ENCODE assay signal across 36 cellular contexts in the genomic region with DNA sequence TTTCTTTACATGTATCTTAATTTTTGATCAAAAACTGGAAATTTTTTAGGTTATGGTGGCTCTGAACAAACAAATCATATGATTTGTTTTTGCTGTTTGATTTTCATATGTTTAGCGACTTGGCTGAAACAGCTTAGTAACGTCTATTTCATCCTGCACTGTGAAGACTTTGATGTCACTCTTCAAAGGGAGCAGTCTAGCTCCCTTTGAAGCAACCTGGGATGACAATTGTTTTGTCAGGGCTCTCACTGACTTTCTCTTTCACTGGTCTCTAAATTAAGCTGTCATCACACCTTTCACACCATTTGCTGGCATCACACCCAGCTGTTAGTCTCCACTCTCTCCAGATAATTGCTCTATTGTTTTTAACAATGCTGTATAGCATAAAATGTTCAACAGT.
"Had no signal": no experiment of that assay in that cellular context is flagged by ENCODE, and none has a peak within 500 bp of the region (broad histone marks: within the 10 kb centered on the region; RNA-seq: fewer than 3 reads in every experiment).

No MANE protein-coding gene starts in this region.

- DNase-seq: activated B cell treated with CpG ODN at 0.5 μM for 24 hours; activated CD4-positive, alpha-beta memory T cell treated with anti-CD3 and anti-CD28 coated beads for 36 hours; activated CD4-positive, alpha-beta T cell treated with anti-CD3 and anti-CD28 coated beads for 4 hours; activated CD4-positive, alpha-beta T cell treated with anti-CD3 and anti-CD28 coated beads, Interleukin-2, amount 10 ng/mL, durations not matched to agents 24 days and 14 days; activated CD4-positive, alpha-beta T cell treated with anti-CD3 and anti-CD28 coated beads, Interleukin-2, amount 50 U/mL, for 1 hour; activated CD4-positive, alpha-beta T cell treated with anti-CD3 and anti-CD28 coated beads, Interleukin-2, amount 50 U/mL, for 4 hours; activated CD4-positive, CD25-positive, alpha-beta regulatory T cell treated with anti-CD3 and anti-CD28 coated beads, Interleukin-2, amount 50 U/mL, for 72 hours; activated CD8-positive, alpha-beta memory T cell treated with anti-CD3 and anti-CD28 coated beads, Interleukin-2, amount 50 U/mL, for 4 hours; activated CD8-positive, alpha-beta T cell treated with anti-CD3 and anti-CD28 coated beads for 36 hours; activated effector memory CD4-positive, alpha-beta T cell treated with anti-CD3 and anti-CD28 coated beads, Interleukin-2, amount 50 U/mL, for 16 hours; activated gamma-delta T cell treated with Interleukin-2 at 50 U/mL for 16 hours; activated naive CD4-positive, alpha-beta T cell; activated naive CD4-positive, alpha-beta T cell treated with anti-CD3 and anti-CD28 coated beads for 36 hours; activated naive CD4-positive, alpha-beta T cell treated with anti-CD3 and anti-CD28 coated beads, Interleukin-2, amount 50 U/mL, for 16 hours; activated naive CD8-positive, alpha-beta T cell treated with anti-CD3 and anti-CD28 coated beads for 36 hours; activated T-cell treated with anti-CD3 and anti-CD28 coated beads for 4 hours; activated T-cell treated with anti-CD3 and anti-CD28 coated beads, Interleukin-2, amount 50 U/mL, for 1 hour; activated T-cell treated with anti-CD3 and anti-CD28 coated beads, Interleukin-2, amount 50 U/mL, for 4 hours; activated T-cell treated with anti-CD3 and anti-CD28 coated beads, Interleukin-2, amount 50 U/mL, for 72 hours; adrenal gland; amniotic stem cell; aorta; body of pancreas; brain microvascular endothelial cell; central memory CD4-positive, alpha-beta T cell; T-helper 2 cell; T-helper 9 cell had no signal

- ATAC-seq: activated CD8-positive, alpha-beta T cell treated with anti-CD3 and anti-CD28 coated beads for 36 hours; activated naive CD4-positive, alpha-beta T cell treated with anti-CD3 and anti-CD28 coated beads, Interleukin-2, amount 50 U/mL, for 72 hours; activated T-cell treated with anti-CD3 and anti-CD28 coated beads, Interleukin-2, amount 50 U/mL, for 4 hours; activated T-cell treated with anti-CD3 and anti-CD28 coated beads, Interleukin-2, amount 50 U/mL, for 72 hours; activated T-helper 17 cell treated with anti-CD3 and anti-CD28 coated beads, Interleukin-2, amount 50 U/mL, for 72 hours; body of pancreas had no signal

- H3K4me3 Mint-ChIP-seq: activated B cell treated with CpG ODN at 0.5 μM for 24 hours; activated CD4-positive, alpha-beta memory T cell treated with anti-CD3 and anti-CD28 coated beads for 36 hours; activated CD4-positive, alpha-beta T cell treated with anti-CD3 and anti-CD28 coated beads, Interleukin-2, amount 10 ng/mL, durations not matched to agents 24 days and 14 days; activated CD8-positive, alpha-beta T cell treated with anti-CD3 and anti-CD28 coated beads for 36 hours; activated naive CD4-positive, alpha-beta T cell treated with anti-CD3 and anti-CD28 coated beads for 36 hours; activated naive CD8-positive, alpha-beta T cell treated with anti-CD3 and anti-CD28 coated beads for 36 hours; activated T-cell treated with anti-CD3 and anti-CD28 coated beads, Interleukin-2, amount 50 U/mL, for 4 hours; activated T-cell treated with anti-CD3 and anti-CD28 coated beads, Interleukin-2, amount 50 U/mL, for 72 hours; activated T-helper 1 cell treated with anti-CD3 and anti-CD28 coated beads, Interleukin-12 subunit alpha, Interleukin-12 subunit beta, Interleukin-2, Interleukin-4 antibody, amounts not matched to agents 30 ng/mL and 10 ng/mL and 1 ng/mL, durations not matched to agents 14 hours and 24 hours and 36 hours; activated T-helper 17 cell treated with anti-CD3 and anti-CD28 coated beads, Interleukin-2, amount 50 U/mL, for 72 hours; T-helper 1 cell treated with Interleukin-12 subunit alpha and Interleukin-12 subunit beta and Interleukin-4 antibody, amounts not matched to agents 30 μg/mL and 1 μg/mL, for 36 hours; T-helper 2 cell treated with Interferon-gamma antibody and Interleukin-4, amounts not matched to agents 5 μg/mL and 100 μg/mL, for 36 hours had no signal

- H3K4me3 ChIP-seq: adrenal gland, body of pancreas, breast epithelium had no signal

- H3K36me3 Mint-ChIP-seq: activated CD4-positive, alpha-beta memory T cell treated with anti-CD3 and anti-CD28 coated beads for 36 hours; activated naive CD8-positive, alpha-beta T cell treated with anti-CD3 and anti-CD28 coated beads for 36 hours had no signal

- H3K36me3 ChIP-seq: adrenal gland, brain microvascular endothelial cell, breast epithelium had no signal

- H3K9me3 ChIP-seq: adrenal gland, body of pancreas had no signal

- H3K4me1 Mint-ChIP-seq: activated B cell treated with CpG ODN at 0.5 μM for 24 hours; activated CD4-positive, alpha-beta T cell treated with anti-CD3 and anti-CD28 coated beads, Interleukin-2, amount 10 ng/mL, durations not matched to agents 24 days and 14 days; activated naive CD8-positive, alpha-beta T cell treated with anti-CD3 and anti-CD28 coated beads for 36 hours; activated T-helper 17 cell treated with anti-CD3 and anti-CD28 coated beads, Interleukin-2, amount 50 U/mL, for 72 hours had no signal

- H3K27me3 ChIP-seq: adrenal gland, body of pancreas, brain microvascular endothelial cell, breast epithelium had no signal

- H3K27ac ChIP-seq: adrenal gland, body of pancreas, brain microvascular endothelial cell, breast epithelium, VCaP had no signal

- H3K27ac Mint-ChIP-seq: activated B cell treated with CpG ODN at 0.5 μM for 24 hours; activated CD4-positive, alpha-beta memory T cell treated with anti-CD3 and anti-CD28 coated beads for 36 hours; activated CD4-positive, alpha-beta T cell treated with anti-CD3 and anti-CD28 coated beads, Interleukin-2, amount 10 ng/mL, durations not matched to agents 24 days and 14 days; activated CD8-positive, alpha-beta T cell treated with anti-CD3 and anti-CD28 coated beads for 36 hours; activated naive CD4-positive, alpha-beta T cell treated with anti-CD3 and anti-CD28 coated beads for 36 hours; activated naive CD4-positive, alpha-beta T cell treated with anti-CD3 and anti-CD28 coated beads, Interleukin-2, amount 50 U/mL, for 72 hours; activated naive CD8-positive, alpha-beta T cell treated with anti-CD3 and anti-CD28 coated beads for 36 hours; activated T-cell treated with anti-CD3 and anti-CD28 coated beads, Interleukin-2, amount 50 U/mL, for 72 hours; activated T-helper 1 cell treated with anti-CD3 and anti-CD28 coated beads, Interleukin-12 subunit alpha, Interleukin-12 subunit beta, Interleukin-2, Interleukin-4 antibody, amounts not matched to agents 30 ng/mL and 10 ng/mL and 1 ng/mL, durations not matched to agents 14 hours and 24 hours and 36 hours; activated T-helper 17 cell treated with anti-CD3 and anti-CD28 coated beads, Interleukin-2, amount 50 U/mL, for 72 hours; T-helper 1 cell treated with Interleukin-12 subunit alpha and Interleukin-12 subunit beta and Interleukin-4 antibody, amounts not matched to agents 30 μg/mL and 1 μg/mL, for 36 hours; T-helper 2 cell treated with Interferon-gamma antibody and Interleukin-4, amounts not matched to agents 5 μg/mL and 100 μg/mL, for 36 hours had no signal

- FAIRE-seq: astrocyte, TTC549 had no signal

- H3K27me3 Mint-ChIP-seq: activated B cell treated with CpG ODN at 0.5 μM for 24 hours; activated CD4-positive, alpha-beta memory T cell treated with anti-CD3 and anti-CD28 coated beads for 36 hours; activated CD4-positive, alpha-beta T cell treated with anti-CD3 and anti-CD28 coated beads, Interleukin-2, amount 10 ng/mL, durations not matched to agents 24 days and 14 days; activated CD8-positive, alpha-beta T cell treated with anti-CD3 and anti-CD28 coated beads for 36 hours; activated naive CD8-positive, alpha-beta T cell treated with anti-CD3 and anti-CD28 coated beads for 36 hours; activated T-helper 17 cell treated with anti-CD3 and anti-CD28 coated beads, Interleukin-2, amount 50 U/mL, for 72 hours had no signal

- H3K4me1 ChIP-seq: adrenal gland, body of pancreas, breast epithelium had no signal
